Comparison of ENCODE assay signal across 24 cellular contexts in genomic region chr20:44120676-44121425, GRCh38.
DNase-seq lines count a peak whose midpoint lies in the region; ATAC-seq and TF ChIP-seq lines count a peak whose summit lies in the region.
"Had no signal": no experiment of that assay in that cellular context is flagged by ENCODE, and none has a peak within 500 bp of the region (broad histone marks: within the 10 kb centered on the region; RNA-seq: fewer than 3 reads in every experiment).

No MANE protein-coding gene starts in this region.

- ATAC-seq in left cardiac atrium: no peak
- ATAC-seq in HG03045 (IDR thresholded peaks at IDR 0.05; ENCODE audit: unreplicated experiment): no peak
- ATAC-seq: PC-3, Right ventricle myocardium inferior had no signal

- peaks cover 95% of the 10 kb centered on the region for H3K4me1 ChIP-seq in left ventricle myocardium inferior
- H3K4me1 ChIP-seq in sigmoid colon: peaks cover 0 to 80% (median 65%) of the 10 kb centered on the region in 4 donors
- H3K4me1 ChIP-seq: HAP-1, SJCRH30 had no signal

- WGBS in sigmoid colon, 2 donors: 58 to 71% methylated on average over 9 of the region's 9 CpGs

- H3K9me3 ChIP-seq in left ventricle myocardium inferior (replicated peaks) (no peaks in the 10 kb centered on the region), sigmoid colon (no peaks in the 10 kb centered on the region)
- H3K9me3 ChIP-seq: HAP-1, SJCRH30 had no signal

- H3K4me3 ChIP-seq in left ventricle myocardium inferior: no peak overlapping the region
- no peak overlapping the region for H3K4me3 ChIP-seq in sigmoid colon
- H3K4me3 ChIP-seq: HAP-1, SJCRH30 had no signal

- DNase-seq in left ventricle myocardium inferior (no peak), left cardiac atrium (no peak), islet precursor cell (peak; percentile 54), sigmoid colon (peak; percentile 58), superior temporal gyrus (ENCODE audit: extremely low spot score) (no peak), NCI-H226 (no peak)
- DNase-seq: DMS153; DND-41; GOT3; HFFc6; KBM-7; MV-4-11; NCI-H1105; NCI-H1436 treated with DMSO at 0.1 percent for 48 hours; NCI-H187 treated with DMSO at 0.1 percent for 48 hours; NCI-H2171 treated with DMSO at 0.1 percent for 48 hours; NCI-H524; NCI-H748 treated with DMSO at 0.1 percent for 48 hours; NK-92 treated with Interleukin-12 subunit alpha and Interleukin-12 subunit beta, amount 100 ng/mL, for 24 hours; PC-3; SJCRH30 had no signal

- no peak for TF ChIP-seq POLR2A in sigmoid colon (IDR thresholded peaks at IDR 0.05)

- TF ChIP-seq CTCF in left ventricle myocardium inferior (IDR thresholded peaks at IDR 0.05; ENCODE audit: borderline replicate concordance): no peak
- TF ChIP-seq CTCF in sigmoid colon (IDR thresholded peaks at IDR 0.05): no peak

- peaks cover 7% of the 10 kb centered on the region for H3K27me3 ChIP-seq in left ventricle myocardium inferior (ENCODE audit: low read depth)
- peaks cover 0 to 7% (median 0%) of the 10 kb centered on the region in 3 donors for H3K27me3 ChIP-seq in sigmoid colon
- H3K27me3 ChIP-seq: SJCRH30 had no signal

- H3K27ac ChIP-seq in left ventricle myocardium inferior (replicated peaks): peak overlapping the region; percentile 61
- H3K27ac ChIP-seq in sigmoid colon: peak overlapping the region; percentile 71 to 82 (median 78)
- H3K27ac ChIP-seq: SJCRH30 had no signal

- no peak for TF ChIP-seq EP300 in sigmoid colon (IDR thresholded peaks at IDR 0.05)

- intact Hi-C loops in left ventricle myocardium inferior (cut with micrococcal nuclease) (no loop called here), left cardiac atrium (cut with DNase I) (no loop called here), sigmoid colon (cut with DNase I) (no loop called here)

- H3K36me3 ChIP-seq in left ventricle myocardium inferior: no peaks in the 10 kb centered on the region
- peaks cover 0 to 4% (median 1%) of the 10 kb centered on the region in 4 donors for H3K36me3 ChIP-seq in sigmoid colon
- H3K36me3 ChIP-seq: HAP-1, SJCRH30 had no signal

Comparison
In these comparisons a context has a peak if more than half of its experiments do, and no peak if none do; other contexts are left out.
1. DNase-seq: peak in islet precursor cell (single experiment) and sigmoid colon (single experiment); none in left ventricle myocardium inferior (single experiment), left cardiac atrium (single experiment), superior temporal gyrus (single experiment) and NCI-H226 (single experiment).